ENCODE assay signal across 29 cellular contexts in genomic region chr10:61664985-61665384, GRCh38. TPM values are rescaled to one million over a fixed set of nuclear protein-coding genes. Genes with fewer than 3 reads are reported as not detected.
"Had no signal": no experiment of that assay in that cellular context is flagged by ENCODE, and none has a peak within 500 bp of the region (broad histone marks: within the 10 kb centered on the region; RNA-seq: fewer than 3 reads in every experiment).

No MANE protein-coding gene starts in this region.

- H3K9me3 ChIP-seq: esophagus muscularis mucosa, gastroesophageal sphincter, heart left ventricle, mucosa of descending colon, prostate gland, spleen, testis, tibial artery had no signal

- ATAC-seq: foreskin keratinocyte; gastroesophageal sphincter; heart left ventricle; left lobe of liver; mucosa of descending colon; natural killer cell treated with Interleukin-12 subunit alpha and Interleukin-12 subunit beta and Interleukin-15 and Interleukin-18, amount 100 ng/mL, for 72 hours; right cardiac atrium; stimulated activated memory B cell treated with anti-CD40 and anti-IgM and Interleukin-4, amounts not matched to agents 10 μg/mL and 1 μg/mL and 100 μg/mL, for 72 hours; stimulated activated naive CD8-positive, alpha-beta T cell treated with anti-CD3 and anti-CD28 coated beads, Interleukin-15, Interleukin-2, amounts not matched to agents 100 U/mL and 50 U/mL, for 24 hours had no signal

- FAIRE-seq: endothelial cell of umbilical vein, kidney had no signal

- H3K4me3 Mint-ChIP-seq: memory B cell; mesothelial cell of epicardium; naive B cell; natural killer cell treated with Interleukin-12 subunit alpha and Interleukin-12 subunit beta and Interleukin-15 and Interleukin-18, amount 100 ng/mL, for 72 hours; neural progenitor cell; stimulated activated memory B cell treated with anti-CD40 and anti-IgM and Interleukin-4, amounts not matched to agents 10 μg/mL and 1 μg/mL and 100 μg/mL, for 72 hours; type B pancreatic cell had no signal

- H3K36me3 ChIP-seq: esophagus muscularis mucosa, gastroesophageal sphincter, heart left ventricle, neural progenitor cell, prostate gland, spleen, tibial artery had no signal

- H3K27ac Mint-ChIP-seq: memory B cell; mesothelial cell of epicardium; naive B cell; natural killer cell treated with Interleukin-12 subunit alpha and Interleukin-12 subunit beta and Interleukin-15 and Interleukin-18, amount 100 ng/mL, for 72 hours; neural progenitor cell; stimulated activated memory B cell treated with anti-CD40 and anti-IgM and Interleukin-4, amounts not matched to agents 10 μg/mL and 1 μg/mL and 100 μg/mL, for 72 hours; type B pancreatic cell had no signal

- H3K4me3 ChIP-seq: coronary artery, esophagus muscularis mucosa, gastroesophageal sphincter, heart left ventricle, hepatocyte, lung, mucosa of descending colon, neural progenitor cell, prostate gland, skin epidermis, spleen, testis, tibial artery had no signal

- H3K79me2 ChIP-seq: hepatocyte had no signal

- H2AFZ ChIP-seq: hepatocyte, neural progenitor cell had no signal

- H3K9ac ChIP-seq: neural progenitor cell had no signal

- H3K9me3 Mint-ChIP-seq: memory B cell; mesothelial cell of epicardium; natural killer cell treated with Interleukin-12 subunit alpha and Interleukin-12 subunit beta and Interleukin-15 and Interleukin-18, amount 100 ng/mL, for 72 hours; neural progenitor cell; stimulated activated memory B cell treated with anti-CD40 and anti-IgM and Interleukin-4, amounts not matched to agents 10 μg/mL and 1 μg/mL and 100 μg/mL, for 72 hours; type B pancreatic cell had no signal

- DNase-seq: dermis blood vessel endothelial cell; effector memory CD4-positive, alpha-beta T cell; foreskin keratinocyte; heart left ventricle; kidney; mucosa of descending colon; naive B cell; right cardiac atrium; spleen; stimulated activated CD4-positive, alpha-beta T cell treated with anti-CD3 and anti-CD28 coated beads, Interleukin-4, amount 100 ng/mL, for 4 hours; stimulated activated naive CD8-positive, alpha-beta T cell treated with anti-CD3 and anti-CD28 coated beads, Interleukin-15, Interleukin-2, amounts not matched to agents 100 U/mL and 50 U/mL, for 24 hours; substantia nigra; testis; tibial artery had no signal

- H3K27ac ChIP-seq: coronary artery, foreskin keratinocyte, gastroesophageal sphincter, heart left ventricle, hepatocyte, neural progenitor cell, prostate gland, skin epidermis, spleen, testis, tibial artery had no signal

- H3K4me1 Mint-ChIP-seq: memory B cell; stimulated activated memory B cell treated with anti-CD40 and anti-IgM and Interleukin-4, amounts not matched to agents 10 μg/mL and 1 μg/mL and 100 μg/mL, for 72 hours had no signal

- H3K36me3 Mint-ChIP-seq: memory B cell; mesothelial cell of epicardium; naive B cell; natural killer cell treated with Interleukin-12 subunit alpha and Interleukin-12 subunit beta and Interleukin-15 and Interleukin-18, amount 100 ng/mL, for 72 hours; neural progenitor cell; stimulated activated memory B cell treated with anti-CD40 and anti-IgM and Interleukin-4, amounts not matched to agents 10 μg/mL and 1 μg/mL and 100 μg/mL, for 72 hours; type B pancreatic cell had no signal

- H3K27me3 ChIP-seq: esophagus muscularis mucosa, foreskin keratinocyte, gastroesophageal sphincter, hepatocyte, testis, tibial artery had no signal

- H3K4me2 ChIP-seq: hepatocyte, neural progenitor cell had no signal

- H3K4me1 ChIP-seq: foreskin keratinocyte, neural progenitor cell, prostate gland had no signal

- H3K27me3 Mint-ChIP-seq: type B pancreatic cell had no signal

RNA-seq across cellular contexts. Expression of gene CABCOCO1, which starts 2.3 kb away (rescaled TPM):
- total RNA-seq: dermis blood vessel endothelial cell; foreskin keratinocyte; left lobe of liver; natural killer cell treated with Interleukin-12 subunit alpha and Interleukin-12 subunit beta and Interleukin-15 and Interleukin-18, amount 100 ng/mL, for 72 hours had no signal
- polyA plus RNA-seq: foreskin keratinocyte, heart left ventricle had no signal
